28 cellular contexts compared by ENCODE assay signal in the genomic region with DNA sequence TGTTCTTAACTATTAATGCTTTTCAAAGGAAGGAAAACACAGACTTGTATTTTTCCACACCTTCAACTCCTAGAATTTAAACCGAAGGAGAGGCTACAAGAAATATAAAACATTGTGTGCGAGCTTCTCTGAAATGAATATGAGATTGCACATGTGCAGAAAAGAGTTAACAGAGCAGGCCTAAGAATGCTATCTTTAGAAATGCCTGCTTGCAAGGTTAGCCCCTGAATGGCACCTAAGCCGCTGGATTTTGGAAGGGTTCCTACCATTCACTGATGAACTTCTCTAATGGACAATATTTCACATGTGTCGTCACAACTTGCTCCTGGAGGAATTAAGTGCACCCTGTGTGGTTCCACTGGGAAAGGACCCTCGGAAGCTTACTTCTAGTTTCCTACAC.
"Had no signal": no experiment of that assay in that cellular context is flagged by ENCODE, and none has a peak within 500 bp of the region (broad histone marks: within the 10 kb centered on the region; RNA-seq: fewer than 3 reads in every experiment).

No MANE protein-coding gene starts in this region.

- H3K27me3 ChIP-seq: brain microvascular endothelial cell, colonic mucosa, esophagus squamous epithelium, gastroesophageal sphincter had no signal

- H3K4me3 ChIP-seq: colonic mucosa, esophagus squamous epithelium, gastroesophageal sphincter had no signal

- ATAC-seq: activated CD4-positive, CD25-positive, alpha-beta regulatory T cell treated with anti-CD3 and anti-CD28 coated beads, Interleukin-2, amount 50 U/mL, for 24 hours; activated CD8-positive, alpha-beta T cell treated with anti-CD3 and anti-CD28 coated beads for 36 hours; activated T-cell treated with anti-CD3 and anti-CD28 coated beads, Interleukin-2, amount 50 U/mL, for 4 hours; activated T-helper 17 cell treated with anti-CD3 and anti-CD28 coated beads, Interleukin-2, amount 50 U/mL, for 72 hours; gastroesophageal sphincter; T-helper 17 cell had no signal

- H3K36me3 ChIP-seq: brain microvascular endothelial cell, colonic mucosa, gastroesophageal sphincter, WERI-Rb-1 had no signal

- DNase-seq: activated B cell treated with CpG ODN at 0.5 μM for 24 hours; activated CD4-positive, alpha-beta T cell treated with anti-CD3 and anti-CD28 coated beads for 48 hours; activated CD4-positive, alpha-beta T cell treated with anti-CD3 and anti-CD28 coated beads, Interleukin-2, amount 50 U/mL, for 1 hour; activated CD4-positive, alpha-beta T cell treated with anti-CD3 and anti-CD28 coated beads, Interleukin-2, amount 50 U/mL, for 48 hours; activated CD8-positive, alpha-beta memory T cell treated with anti-CD3 and anti-CD28 coated beads for 24 hours; activated CD8-positive, alpha-beta T cell treated with anti-CD3 and anti-CD28 coated beads for 36 hours; activated effector memory CD4-positive, alpha-beta T cell treated with Interleukin-2 at 50 U/mL for 16 hours; activated gamma-delta T cell treated with Interleukin-2 at 50 U/mL for 16 hours; activated naive CD4-positive, alpha-beta T cell treated with anti-CD3 and anti-CD28 coated beads, Interleukin-2, amount 50 U/mL, for 16 hours; activated naive CD4-positive, alpha-beta T cell treated with Interleukin-2 at 50 U/mL for 16 hours; activated T-cell treated with anti-CD3 and anti-CD28 coated beads, Interleukin-2, amount 50 U/mL, for 4 hours; amniotic stem cell; anterior cingulate cortex; brain microvascular endothelial cell; central memory CD4-positive, alpha-beta T cell; cerebellar nuclear complex; colonic mucosa; effector CD8-positive, alpha-beta T cell; esophagus squamous epithelium; foreskin melanocyte; T-helper 1 cell; T-helper 17 cell; T1000; WERI-Rb-1 had no signal

- H3K9me3 ChIP-seq: colonic mucosa, esophagus squamous epithelium, gastroesophageal sphincter had no signal

- H3K4me1 ChIP-seq: colonic mucosa, esophagus squamous epithelium had no signal

- H3K27ac ChIP-seq: brain microvascular endothelial cell, colonic mucosa, epithelial cell of prostate, esophagus squamous epithelium, gastroesophageal sphincter, WERI-Rb-1 had no signal
